ENCODE assay signal across 14 cellular contexts in genomic region chr5:177361418-177362101, GRCh38. TPM values are rescaled to one million over a fixed set of nuclear protein-coding genes. Genes with fewer than 3 reads are reported as not detected.
DNase-seq lines count a peak whose midpoint lies in the region; ATAC-seq, FAIRE-seq and TF ChIP-seq lines count a peak whose summit lies in the region.
"Had no signal": no experiment of that assay in that cellular context is flagged by ENCODE, and none has a peak within 500 bp of the region (broad histone marks: within the 10 kb centered on the region; RNA-seq: fewer than 3 reads in every experiment).

No MANE protein-coding gene starts in this region.

- H3K4me1 ChIP-seq in GM12878 (ENCODE audit: control insufficient read depth, insufficient read depth, low read length): peaks cover 70% of the 10 kb centered on the region

- H3K27ac ChIP-seq in GM12878 (ENCODE audit: control insufficient read depth, insufficient read depth): peak overlapping the region; percentile 91
- H3K27ac ChIP-seq: testis had no signal

- H3K4me3 ChIP-seq in GM12878: peak overlapping the region; percentile 63
- H3K4me3 ChIP-seq: testis had no signal

- H3K27me3 Mint-ChIP-seq in activated CD4-positive, alpha-beta T cell treated with anti-CD3 and anti-CD28 coated beads, Interleukin-2, amount 10 ng/mL, durations not matched to agents 24 days and 14 days: no peaks in the 10 kb centered on the region

- H3K36me3 ChIP-seq in GM12878 (ENCODE audit: control insufficient read depth in 2 of 2, insufficient read depth in 2 of 2, low read length in 1 of 2): no peaks in the 10 kb centered on the region; a peak in 1 of 4 replicates

- peak; percentile 78 for FAIRE-seq in GM12878 (lab: Jason Lieb, UNC)
- FAIRE-seq: endometrium had no signal

- SMC1A ChIA-PET in GM12878 (lab: Charles Lee; ENCODE audit: uncharacterized antibody, unreplicated experiment): interaction anchor here (1.1 to 2.2 kb wide), 12 partner anchors 8 to 250 kb away, joined by 3 to 11 read pairs (median 5); partner anchors contain the start of gene LMAN2

- WGBS in GM12878 (ENCODE audit: insufficient coverage, insufficient replicate concordance, low lambda C conversion rate, missing lambda C conversion rate): 62% methylated on average over 5 of the region's 5 CpGs

- BruUV-seq in GM12878 (replicated peaks; lab: Mats Ljungman, UMichigan): no TSS peak

- in situ Hi-C loops in GM12878 (cut with MboI): no loop called here

- H4K20me1 ChIP-seq in GM12878 (ENCODE audit: control insufficient read depth, insufficient read depth): no peaks in the 10 kb centered on the region

- no peak for TF ChIP-seq RAD21 in GM12878 (IDR thresholded peaks at IDR 0.05; ENCODE audit: insufficient read depth, low read depth, low read length)

- peaks cover 71% of the 10 kb centered on the region for H3K4me1 Mint-ChIP-seq in activated CD4-positive, alpha-beta T cell treated with anti-CD3 and anti-CD28 coated beads, Interleukin-2, amount 10 ng/mL, durations not matched to agents 24 days and 14 days
- H3K4me1 Mint-ChIP-seq in stimulated activated effector memory CD8-positive, alpha-beta T cell treated with anti-CD3 and anti-CD28 coated beads, Interleukin-12 subunit alpha, Interleukin-12 subunit beta, amount 100 ng/mL, for 72 hours: peaks cover 85% of the 10 kb centered on the region

- H3K9me3 Mint-ChIP-seq in activated CD4-positive, alpha-beta T cell treated with anti-CD3 and anti-CD28 coated beads, Interleukin-2, amount 10 ng/mL, durations not matched to agents 24 days and 14 days: no peaks in the 10 kb centered on the region
- H3K9me3 Mint-ChIP-seq in stimulated activated effector memory CD8-positive, alpha-beta T cell treated with anti-CD3 and anti-CD28 coated beads, Interleukin-12 subunit alpha, Interleukin-12 subunit beta, amount 100 ng/mL, for 72 hours: no peaks in the 10 kb centered on the region

- H3K36me3 Mint-ChIP-seq in activated CD4-positive, alpha-beta T cell treated with anti-CD3 and anti-CD28 coated beads, Interleukin-2, amount 10 ng/mL, durations not matched to agents 24 days and 14 days (ENCODE audit: low read depth): peaks cover 16% of the 10 kb centered on the region
- H3K36me3 Mint-ChIP-seq in stimulated activated effector memory CD8-positive, alpha-beta T cell treated with anti-CD3 and anti-CD28 coated beads, Interleukin-12 subunit alpha, Interleukin-12 subunit beta, amount 100 ng/mL, for 72 hours: peaks cover 55% of the 10 kb centered on the region

- no peak for DNase-seq in activated CD4-positive, alpha-beta T cell treated with anti-CD3 and anti-CD28 coated beads, Interleukin-2, amount 10 ng/mL, durations not matched to agents 24 days and 14 days
- no peak for DNase-seq in activated CD4-positive, alpha-beta T cell treated with anti-CD3 and anti-CD28 coated beads, Interleukin-2, amount 50 U/mL, for 1 hour
- DNase-seq in NOMO-1 (lab: John Stamatoyannopoulos, UW; ENCODE audit: unreplicated experiment in 2 of 2) (peak; percentile 68 to 71), GM12878 (ENCODE audit: low read depth, low spot score) (no peak), HuH-7.5 (ENCODE audit: low spot score) (no peak), NCI-H1694 treated with DMSO at 0.1 percent for 48 hours (lab: John Stamatoyannopoulos, UW) (no peak)
- no peak for DNase-seq in stimulated activated effector memory CD8-positive, alpha-beta T cell treated with anti-CD3 and anti-CD28 coated beads, Interleukin-12 subunit alpha, Interleukin-12 subunit beta, amount 100 ng/mL, for 72 hours (ENCODE audit: low spot score in 2 of 2)
- DNase-seq: NCI-H510A treated with DMSO at 0.1 percent for 48 hours, testis had no signal

- no peak for TF ChIP-seq EP300 in GM12878 (IDR thresholded peaks at IDR 0.05; ENCODE audit: borderline replicate concordance in 1 of 2, control insufficient read depth in 1 of 2, low read depth in 2 of 2, low read length in 2 of 2)

- no peaks in the 10 kb centered on the region for H3K9me3 ChIP-seq in GM12878 (replicated peaks; ENCODE audit: control insufficient read depth, insufficient read depth, low read length)
- H3K9me3 ChIP-seq: testis had no signal

- RAD21 ChIA-PET in GM12878 (lab: Charles Lee; ENCODE audit: unreplicated experiment): interaction anchor here (0.8 to 3.7 kb wide), 11 partner anchors 8 to 248 kb away, joined by 3 to 29 read pairs (median 7); partner anchors contain the start of gene LMAN2

- peak overlapping the region; percentile 72 for H3K27ac Mint-ChIP-seq in activated CD4-positive, alpha-beta T cell treated with anti-CD3 and anti-CD28 coated beads, Interleukin-2, amount 10 ng/mL, durations not matched to agents 24 days and 14 days
- peak overlapping the region; percentile 75 for H3K27ac Mint-ChIP-seq in stimulated activated effector memory CD8-positive, alpha-beta T cell treated with anti-CD3 and anti-CD28 coated beads, Interleukin-12 subunit alpha, Interleukin-12 subunit beta, amount 100 ng/mL, for 72 hours

- H3K9ac ChIP-seq in GM12878 (ENCODE audit: control insufficient read depth, insufficient read depth, low read length): peak overlapping the region; percentile 60; the same call in 1 of the 2 replicates

- peak in 2 of 3 experiments; percentile 23 to 28; a peak in 1 of 6 replicates for TF ChIP-seq CTCF in GM12878 (IDR thresholded peaks at IDR 0.05 in 2 of 3, conservative IDR thresholded peaks at IDR 0.05 in 1 of 3; ENCODE audit: control insufficient read depth in 2 of 3, extremely low read depth in 1 of 3, insufficient read depth in 1 of 3, low read depth in 3 of 3, low read length in 3 of 3)

- H3K27me3 ChIP-seq in GM12878 (replicated peaks in 1 of 2; ENCODE audit: control insufficient read depth in 2 of 2, insufficient read depth in 2 of 2, low read length in 1 of 2): no peaks in the 10 kb centered on the region
- H3K27me3 ChIP-seq: testis had no signal

- ATAC-seq in GM12878: peak; percentile 36
- ATAC-seq in stimulated activated effector memory CD8-positive, alpha-beta T cell treated with anti-CD3 and anti-CD28 coated beads, Interleukin-12 subunit alpha, Interleukin-12 subunit beta, amount 100 ng/mL, for 72 hours: no peak
- no peak for ATAC-seq in HG03097 (IDR thresholded peaks at IDR 0.05; ENCODE audit: low FRiP score, unreplicated experiment)

- intact Hi-C loops in activated CD4-positive, alpha-beta T cell treated with anti-CD3 and anti-CD28 coated beads, Interleukin-2, amount 10 ng/mL, durations not matched to agents 24 days and 14 days (cut with micrococcal nuclease): no loop called here
- intact Hi-C loops in GM12878 (cut with micrococcal nuclease; ENCODE audit: unreplicated experiment): loop anchor here (5.0 kb wide), 1 partner anchor 49 kb away; the partner anchor contains the start of gene MXD3

- POLR2A ChIA-PET in GM12878 (lab: Charles Lee): interaction anchor here (0.6 to 2.7 kb wide), 11 partner anchors 10 to 804 kb away, joined by 3 to 22 read pairs (median 4); partner anchors contain the start of genes GRK6 and LMAN2

- TF ChIP-seq POLR2A in GM12878 (IDR thresholded peaks at IDR 0.05; ENCODE audit: low read depth, low read length): no peak

- CTCF ChIA-PET in GM12878 (lab: Yijun Ruan, JAX): interaction anchor here (0.6 to 4.4 kb wide), 18 partner anchors 8 to 247 kb away, joined by 3 to 33 read pairs (median 4); partner anchors contain the start of gene LMAN2

- H3K79me2 ChIP-seq in GM12878 (ENCODE audit: control insufficient read depth, insufficient read depth, low read length): peaks cover 70% of the 10 kb centered on the region

- H3K4me3 Mint-ChIP-seq in activated CD4-positive, alpha-beta T cell treated with anti-CD3 and anti-CD28 coated beads, Interleukin-2, amount 10 ng/mL, durations not matched to agents 24 days and 14 days: peak overlapping the region; percentile 81
- peak overlapping the region; percentile 79 for H3K4me3 Mint-ChIP-seq in stimulated activated effector memory CD8-positive, alpha-beta T cell treated with anti-CD3 and anti-CD28 coated beads, Interleukin-12 subunit alpha, Interleukin-12 subunit beta, amount 100 ng/mL, for 72 hours

- no peak overlapping the region for H2AFZ ChIP-seq in GM12878 (ENCODE audit: control insufficient read depth, low read depth, low read length)

- peak overlapping the region; percentile 93 for H3K4me2 ChIP-seq in GM12878 (ENCODE audit: control insufficient read depth, insufficient read depth)

RNA-seq across cellular contexts. Expression of gene RGS14, which starts 3.8 kb away (rescaled TPM):
- total RNA-seq in activated CD4-positive, alpha-beta T cell treated with anti-CD3 and anti-CD28 coated beads, Interleukin-2, amount 10 ng/mL, durations not matched to agents 24 days and 14 days: 45.3 and 49.3 TPM in 2 replicates
- total RNA-seq in GM12878 (2013; cell fraction: nucleolus; rRNA removed): 111 and 131 TPM in 2 replicates
- total RNA-seq in GM12878 (2014; rRNA removed) (56.5 and 68.1 TPM in 2 replicates), GM12878 (2014; rRNA removed; fragmentation: Illumina TruSeq; extraction: Trizol) (25.1 and 30.4 TPM in 2 replicates), GM12878 (2021) (65.6 and 72.9 TPM in 2 replicates)
- polyA plus RNA-seq in GM12878 (2011; ENCODE audit: low read depth): 6.4 TPM
- polyA plus RNA-seq in GM12878 (2011; rRNA removed) (28.8 and 57.1 TPM in 2 replicates), GM12878 (2014; fragmentation: Illumina TruSeq; extraction: Trizol) (4.4 and 35.8 TPM in 2 replicates), GM12878 (2014; fragmentation: Nextera tagmentation; extraction: Ambion mirVana) (1 to 10 TPM in 1 of 2 experiments, under 1 TPM in 1; 0.19 to 1.3 TPM), GM12878 (2014; rRNA removed) (88.7 and 91.9 TPM in 2 replicates), GM12878 (2016; fragmentation: Nextera tagmentation; extraction: Ambion mirVana) (10 to 100 TPM; 53.6 to 56.0 TPM)
- 90.6 and 104 TPM in 2 replicates for polyA plus RNA-seq in GM12878 (2011; cell fraction: cytosol; rRNA removed)
- polyA plus RNA-seq in GM12878 (2011; cell fraction: nucleus; rRNA removed): 281 and 299 TPM in 2 replicates
- 30.7 and 40.7 TPM in 2 replicates for polyA plus RNA-seq in GM12878 (2012)
- polyA minus RNA-seq in GM12878 (2011; rRNA and poly(A)+ RNA removed): 40.5 and 82.2 TPM in 2 replicates
- 26.2 and 29.3 TPM in 2 replicates for polyA minus RNA-seq in GM12878 (2011; cell fraction: cytosol; rRNA and poly(A)+ RNA removed)
- polyA minus RNA-seq in GM12878 (2011; cell fraction: nucleus; rRNA and poly(A)+ RNA removed): 52.3 and 74.0 TPM in 2 replicates

RNA-seq across cellular contexts. Expression of gene LMAN2, which starts 10.1 kb away (rescaled TPM):
- total RNA-seq in activated CD4-positive, alpha-beta T cell treated with anti-CD3 and anti-CD28 coated beads, Interleukin-2, amount 10 ng/mL, durations not matched to agents 24 days and 14 days: 105 and 108 TPM in 2 replicates
- 195 and 213 TPM in 2 replicates for total RNA-seq in GM12878 (2013; cell fraction: nucleolus; rRNA removed)
- total RNA-seq in GM12878 (2014; rRNA removed) (184 and 207 TPM in 2 replicates), GM12878 (2014; rRNA removed; fragmentation: Illumina TruSeq; extraction: Trizol) (98.9 and 112 TPM in 2 replicates), GM12878 (2021) (117 and 121 TPM in 2 replicates)
- 35.5 TPM for polyA plus RNA-seq in GM12878 (2011; ENCODE audit: low read depth)
- polyA plus RNA-seq in GM12878 (2011; rRNA removed) (55.9 and 104 TPM in 2 replicates), GM12878 (2014; fragmentation: Illumina TruSeq; extraction: Trizol) (84.1 and 178 TPM in 2 replicates), GM12878 (2014; fragmentation: Nextera tagmentation; extraction: Ambion mirVana) (10 to 100 TPM in 1 of 2 experiments, 1 to 10 TPM in 1; 2.4 to 11.4 TPM), GM12878 (2014; rRNA removed) (179 and 230 TPM in 2 replicates), GM12878 (2016; fragmentation: Nextera tagmentation; extraction: Ambion mirVana) (100 to 1,000 TPM; 252 to 264 TPM)
- 273 and 308 TPM in 2 replicates for polyA plus RNA-seq in GM12878 (2011; cell fraction: cytosol; rRNA removed)
- 210 and 234 TPM in 2 replicates for polyA plus RNA-seq in GM12878 (2011; cell fraction: nucleus; rRNA removed)
- 139 and 151 TPM in 2 replicates for polyA plus RNA-seq in GM12878 (2012)
- polyA minus RNA-seq in GM12878 (2011; rRNA and poly(A)+ RNA removed): 197 and 327 TPM in 2 replicates
- 100 and 110 TPM in 2 replicates for polyA minus RNA-seq in GM12878 (2011; cell fraction: cytosol; rRNA and poly(A)+ RNA removed)
- 69.0 and 97.6 TPM in 2 replicates for polyA minus RNA-seq in GM12878 (2011; cell fraction: nucleus; rRNA and poly(A)+ RNA removed)

RNA-seq across cellular contexts. Expression of gene SLC34A1, which starts 22.7 kb away (rescaled TPM):
- not detected in 2 replicates for total RNA-seq in activated CD4-positive, alpha-beta T cell treated with anti-CD3 and anti-CD28 coated beads, Interleukin-2, amount 10 ng/mL, durations not matched to agents 24 days and 14 days
- total RNA-seq in GM12878 (2013; cell fraction: nucleolus; rRNA removed): 1.7 and 2.1 TPM in 2 replicates
- total RNA-seq in GM12878 (2014; rRNA removed) (0.05 and 0.11 TPM in 2 replicates), GM12878 (2014; rRNA removed; fragmentation: Illumina TruSeq; extraction: Trizol) (0.04 and 0.09 TPM in 2 replicates), GM12878 (2021) (0.05 and 0.10 TPM in 2 replicates)
- not detected for polyA plus RNA-seq in GM12878 (2011; ENCODE audit: low read depth)
- polyA plus RNA-seq in GM12878 (2011; rRNA removed) (0.14 TPM in 2 replicates), GM12878 (2014; fragmentation: Illumina TruSeq; extraction: Trizol) (0.03 TPM in 1 of 2 replicates, not detected in the other), GM12878 (2014; fragmentation: Nextera tagmentation; extraction: Ambion mirVana) (not detected), GM12878 (2014; rRNA removed) (0.05 and 0.09 TPM in 2 replicates), GM12878 (2016; fragmentation: Nextera tagmentation; extraction: Ambion mirVana) (under 1 TPM; 0.07 to 0.09 TPM)
- polyA plus RNA-seq in GM12878 (2011; cell fraction: cytosol; rRNA removed): 0.13 and 0.22 TPM in 2 replicates
- polyA plus RNA-seq in GM12878 (2011; cell fraction: nucleus; rRNA removed): 0.85 and 0.91 TPM in 2 replicates
- polyA plus RNA-seq in GM12878 (2012): 0.08 and 0.14 TPM in 2 replicates
- 0.37 and 0.77 TPM in 2 replicates for polyA minus RNA-seq in GM12878 (2011; rRNA and poly(A)+ RNA removed)
- not detected in 2 replicates for polyA minus RNA-seq in GM12878 (2011; cell fraction: cytosol; rRNA and poly(A)+ RNA removed)
- polyA minus RNA-seq in GM12878 (2011; cell fraction: nucleus; rRNA and poly(A)+ RNA removed): 0.60 and 0.96 TPM in 2 replicates
- total RNA-seq: myocyte had no signal
- polyA plus RNA-seq: adipose tissue had no signal

RNA-seq across cellular contexts. Expression of gene PFN3, which starts 38.9 kb away (rescaled TPM):
- total RNA-seq in activated CD4-positive, alpha-beta T cell treated with anti-CD3 and anti-CD28 coated beads, Interleukin-2, amount 10 ng/mL, durations not matched to agents 24 days and 14 days: not detected in 2 replicates
- total RNA-seq in GM12878 (2013; cell fraction: nucleolus; rRNA removed): 2.1 TPM in 1 of 2 replicates, not detected in the other
- total RNA-seq in GM12878 (2014; rRNA removed) (not detected in 2 replicates), GM12878 (2014; rRNA removed; fragmentation: Illumina TruSeq; extraction: Trizol) (not detected in 2 replicates), GM12878 (2021) (not detected in 2 replicates)
- polyA plus RNA-seq in GM12878 (2011; ENCODE audit: low read depth): not detected
- polyA plus RNA-seq in GM12878 (2011; rRNA removed) (not detected in 2 replicates), GM12878 (2014; fragmentation: Illumina TruSeq; extraction: Trizol) (not detected in 2 replicates), GM12878 (2014; fragmentation: Nextera tagmentation; extraction: Ambion mirVana) (not detected), GM12878 (2014; rRNA removed) (not detected in 2 replicates), GM12878 (2016; fragmentation: Nextera tagmentation; extraction: Ambion mirVana) (not detected)
- not detected in 2 replicates for polyA plus RNA-seq in GM12878 (2011; cell fraction: cytosol; rRNA removed)
- not detected in 2 replicates for polyA plus RNA-seq in GM12878 (2011; cell fraction: nucleus; rRNA removed)
- not detected in 2 replicates for polyA plus RNA-seq in GM12878 (2012)
- not detected in 2 replicates for polyA minus RNA-seq in GM12878 (2011; rRNA and poly(A)+ RNA removed)
- polyA minus RNA-seq in GM12878 (2011; cell fraction: cytosol; rRNA and poly(A)+ RNA removed): not detected in 2 replicates
- polyA minus RNA-seq in GM12878 (2011; cell fraction: nucleus; rRNA and poly(A)+ RNA removed): not detected in 2 replicates
- total RNA-seq: myocyte; T-helper 2 cell treated with Interferon-gamma antibody and Interleukin-4, amounts not matched to agents 100 ng/mL and 5 ng/mL, for 36 hours had no signal
- polyA plus RNA-seq: adipose tissue had no signal

RNA-seq across cellular contexts. Expression of gene F12, which starts 47.8 kb away (rescaled TPM):
- 2.7 and 2.8 TPM in 2 replicates for total RNA-seq in activated CD4-positive, alpha-beta T cell treated with anti-CD3 and anti-CD28 coated beads, Interleukin-2, amount 10 ng/mL, durations not matched to agents 24 days and 14 days
- 4.6 and 6.3 TPM in 2 replicates for total RNA-seq in GM12878 (2013; cell fraction: nucleolus; rRNA removed)
- total RNA-seq in GM12878 (2014; rRNA removed) (6.9 and 7.1 TPM in 2 replicates), GM12878 (2014; rRNA removed; fragmentation: Illumina TruSeq; extraction: Trizol) (0.49 and 0.74 TPM in 2 replicates), GM12878 (2021) (5.8 and 7.1 TPM in 2 replicates)
- 2.0 TPM for polyA plus RNA-seq in GM12878 (2011; ENCODE audit: low read depth)
- polyA plus RNA-seq in GM12878 (2011; rRNA removed) (2.3 and 5.2 TPM in 2 replicates), GM12878 (2014; fragmentation: Illumina TruSeq; extraction: Trizol) (0.25 and 0.82 TPM in 2 replicates), GM12878 (2014; fragmentation: Nextera tagmentation; extraction: Ambion mirVana) (under 1 TPM; 0.50 to 0.82 TPM), GM12878 (2014; rRNA removed) (5.9 and 9.9 TPM in 2 replicates), GM12878 (2016; fragmentation: Nextera tagmentation; extraction: Ambion mirVana) (10 to 100 TPM in 1 of 2 experiments, 1 to 10 TPM in 1; 9.7 to 11.3 TPM)
- 6.7 and 11.9 TPM in 2 replicates for polyA plus RNA-seq in GM12878 (2011; cell fraction: cytosol; rRNA removed)
- 14.0 and 14.8 TPM in 2 replicates for polyA plus RNA-seq in GM12878 (2011; cell fraction: nucleus; rRNA removed)
- 3.0 and 4.4 TPM in 2 replicates for polyA plus RNA-seq in GM12878 (2012)
- polyA minus RNA-seq in GM12878 (2011; rRNA and poly(A)+ RNA removed): 1.8 and 3.0 TPM in 2 replicates
- 2.9 and 7.5 TPM in 2 replicates for polyA minus RNA-seq in GM12878 (2011; cell fraction: cytosol; rRNA and poly(A)+ RNA removed)
- 2.9 and 3.5 TPM in 2 replicates for polyA minus RNA-seq in GM12878 (2011; cell fraction: nucleus; rRNA and poly(A)+ RNA removed)

Comparison
In these comparisons a context has a peak if more than half of its experiments do, and no peak if none do; other contexts are left out.
1. DNase-seq: peak in NOMO-1 (2 of 2); none in activated CD4-positive, alpha-beta T cell treated with anti-CD3 and anti-CD28 coated beads, Interleukin-2, amount 10 ng/mL, durations not matched to agents 24 days and 14 days (single experiment), activated CD4-positive, alpha-beta T cell treated with anti-CD3 and anti-CD28 coated beads, Interleukin-2, amount 50 U/mL, for 1 hour (single experiment), GM12878 (single experiment), stimulated activated effector memory CD8-positive, alpha-beta T cell treated with anti-CD3 and anti-CD28 coated beads, Interleukin-12 subunit alpha, Interleukin-12 subunit beta, amount 100 ng/mL, for 72 hours (0 of 2), HuH-7.5 (single experiment) and NCI-H1694 treated with DMSO at 0.1 percent for 48 hours (single experiment).